ENCODE assay signal across 12 cellular contexts in the genomic region with DNA sequence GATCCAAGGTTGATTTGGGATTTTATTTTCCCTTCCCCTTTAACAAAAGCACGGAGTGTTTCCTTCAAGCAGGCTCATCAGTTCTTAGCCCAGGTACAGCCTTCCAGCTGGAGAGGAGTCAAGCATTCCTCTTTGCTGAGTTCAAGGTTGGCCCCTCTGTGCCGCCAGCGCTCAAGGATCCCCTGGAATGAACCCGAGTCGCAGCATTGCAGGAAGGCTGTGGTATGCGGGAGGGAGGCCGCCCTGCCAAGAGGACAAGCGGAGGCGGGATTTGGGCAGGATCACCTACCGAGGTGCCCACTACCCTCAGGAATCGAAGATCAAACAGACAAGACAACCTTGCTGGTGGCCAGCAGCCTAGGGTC. TPM values are rescaled to one million over a fixed set of nuclear protein-coding genes. Genes with fewer than 3 reads are reported as not detected.
DNase-seq lines count a peak whose midpoint lies in the region; ATAC-seq and TF ChIP-seq lines count a peak whose summit lies in the region.
"Had no signal": no experiment of that assay in that cellular context is flagged by ENCODE, and none has a peak within 500 bp of the region (broad histone marks: within the 10 kb centered on the region; RNA-seq: fewer than 3 reads in every experiment).

No MANE protein-coding gene starts in this region.

- no peaks in the 10 kb centered on the region for H3K27me3 ChIP-seq in body of pancreas

- H3K36me3 ChIP-seq in body of pancreas (replicated peaks in 1 of 2; ENCODE audit: insufficient read depth in 1 of 2, low read depth in 2 of 2): no peaks in the 10 kb centered on the region

- no peaks in the 10 kb centered on the region for H3K9me3 ChIP-seq in body of pancreas

- no peaks in the 10 kb centered on the region for H3K36me3 Mint-ChIP-seq in stimulated activated effector memory CD8-positive, alpha-beta T cell treated with anti-CD3 and anti-CD28 coated beads, Interleukin-12 subunit alpha, Interleukin-12 subunit beta, amount 100 ng/mL, for 72 hours
- H3K36me3 Mint-ChIP-seq: CD4-positive, CD25-positive, alpha-beta regulatory T cell had no signal

- H3K4me1 ChIP-seq in body of pancreas: peaks cover 27% of the 10 kb centered on the region

- no peak overlapping the region for H3K4me3 ChIP-seq in body of pancreas
- no peak overlapping the region for H3K4me3 ChIP-seq in skin epidermis

- no peaks in the 10 kb centered on the region for H3K9me3 Mint-ChIP-seq in stimulated activated effector memory CD8-positive, alpha-beta T cell treated with anti-CD3 and anti-CD28 coated beads, Interleukin-12 subunit alpha, Interleukin-12 subunit beta, amount 100 ng/mL, for 72 hours

- intact Hi-C loops in body of pancreas (cut with DNase I): no loop called here

- no peak overlapping the region for H3K4me3 Mint-ChIP-seq in stimulated activated effector memory CD8-positive, alpha-beta T cell treated with anti-CD3 and anti-CD28 coated beads, Interleukin-12 subunit alpha, Interleukin-12 subunit beta, amount 100 ng/mL, for 72 hours
- H3K4me3 Mint-ChIP-seq: CD4-positive, CD25-positive, alpha-beta regulatory T cell had no signal

- 39 to 62% methylated on average over 7 to 11 of the region's 11 CpGs for WGBS in body of pancreas, 2 donors

- TF ChIP-seq POLR2A in body of pancreas (IDR thresholded peaks at IDR 0.05): no peak

- H3K27ac ChIP-seq in body of pancreas (peak overlapping the region; percentile 3 to 78 (median 63)), skin epidermis (peak overlapping the region in 18 of 21 experiments; percentile 7 to 75 (median 54))

- ATAC-seq in body of pancreas (peak; percentile 82), HG03196 (IDR thresholded peaks at IDR 0.05; ENCODE audit: unreplicated experiment) (no peak)
- no peak for ATAC-seq in stimulated activated effector memory CD8-positive, alpha-beta T cell treated with anti-CD3 and anti-CD28 coated beads, Interleukin-12 subunit alpha, Interleukin-12 subunit beta, amount 100 ng/mL, for 72 hours

- TF ChIP-seq CTCF in body of pancreas (IDR thresholded peaks at IDR 0.05): no peak

- peak; percentile 59 for DNase-seq in Daoy (ENCODE audit: low read depth)
- DNase-seq in body of pancreas: peak; percentile 54 to 73 (median 62)
- peak; percentile 53 for DNase-seq in iPS-NIHi7 (ENCODE audit: extremely low spot score)
- no peak for DNase-seq in COR-L47 (lab: John Stamatoyannopoulos, UW)
- no peak for DNase-seq in stimulated activated effector memory CD8-positive, alpha-beta T cell treated with anti-CD3 and anti-CD28 coated beads, Interleukin-12 subunit alpha, Interleukin-12 subunit beta, amount 100 ng/mL, for 72 hours (ENCODE audit: low spot score in 2 of 2)
- no peak for DNase-seq in NCI-H82 treated with DMSO at 0.1 percent for 48 hours (lab: John Stamatoyannopoulos, UW; ENCODE audit: unreplicated experiment)
- DNase-seq: CD4-positive, CD25-positive, alpha-beta regulatory T cell; dermis blood vessel endothelial cell; NCI-H774; stimulated activated CD8-positive, alpha-beta memory T cell treated with anti-CD3 and anti-CD28 coated beads, Interleukin-4, amount 100 ng/mL, for 48 hours had no signal

- H3K4me1 Mint-ChIP-seq in stimulated activated effector memory CD8-positive, alpha-beta T cell treated with anti-CD3 and anti-CD28 coated beads, Interleukin-12 subunit alpha, Interleukin-12 subunit beta, amount 100 ng/mL, for 72 hours: no peaks in the 10 kb centered on the region

- no peak overlapping the region for H3K27ac Mint-ChIP-seq in stimulated activated effector memory CD8-positive, alpha-beta T cell treated with anti-CD3 and anti-CD28 coated beads, Interleukin-12 subunit alpha, Interleukin-12 subunit beta, amount 100 ng/mL, for 72 hours

RNA-seq across cellular contexts. Expression of gene NCOR2, which starts 53.9 kb away (rescaled TPM):
- 29.8 and 57.9 TPM in 2 replicates for total RNA-seq in Daoy (2014; rRNA removed; shearing (Covaris generic))
- 100 to 1,000 TPM in 1 of 2 donors, 10 to 100 TPM in 1; 53.7 to 397 TPM for total RNA-seq in body of pancreas

Comparison
In these comparisons a context has a peak if more than half of its experiments do, and no peak if none do; other contexts are left out.
1. DNase-seq: peak in Daoy (single experiment), body of pancreas (4 of 4) and iPS-NIHi7 (single experiment); none in COR-L47 (single experiment), stimulated activated effector memory CD8-positive, alpha-beta T cell treated with anti-CD3 and anti-CD28 coated beads, Interleukin-12 subunit alpha, Interleukin-12 subunit beta, amount 100 ng/mL, for 72 hours (0 of 2) and NCI-H82 treated with DMSO at 0.1 percent for 48 hours (single experiment).